Comparison of ENCODE assay signal across 11 cellular contexts in genomic region chr2:120343100-120343432, GRCh38. TPM values are rescaled to one million over a fixed set of nuclear protein-coding genes. Genes with fewer than 3 reads are reported as not detected.
DNase-seq lines count a peak whose midpoint lies in the region; FAIRE-seq and TF ChIP-seq lines count a peak whose summit lies in the region.
"Had no signal": no experiment of that assay in that cellular context is flagged by ENCODE, and none has a peak within 500 bp of the region (broad histone marks: within the 10 kb centered on the region; RNA-seq: fewer than 3 reads in every experiment).

No MANE protein-coding gene starts in this region.

- no peaks in the 10 kb centered on the region for H3K9me3 ChIP-seq in GM23248 (ENCODE audit: low read depth)
- H3K9me3 ChIP-seq in PC-9 (ENCODE audit: insufficient read depth, low read depth): no peaks in the 10 kb centered on the region
- H3K9me3 ChIP-seq in esophagus muscularis mucosa: no peaks in the 10 kb centered on the region
- no peaks in the 10 kb centered on the region for H3K9me3 ChIP-seq in prostate gland
- H3K9me3 ChIP-seq: adrenal gland had no signal

- POLR2A ChIA-PET in PC-9 (lab: Charles Lee; ENCODE audit: unreplicated experiment): interaction anchor here (1.0 kb wide), 1 partner anchor 56 kb away, joined by 9 read pairs; no protein-coding TSS in a partner anchor

- H2AFZ ChIP-seq in GM23248 (peak overlapping the region; percentile 54; the same call in 1 of the 2 replicates), PC-9 (no peak overlapping the region)

- 17 to 20% methylated on average over 5 of the region's 5 CpGs for WGBS in GM23248 (ENCODE audit: low coverage in 1 of 2, low lambda C conversion rate in 2 of 2, missing lambda C conversion rate in 2 of 2), 2 experiments
- no CpG with 5 or more reads among the region's 5 CpGs for WGBS in esophagus muscularis mucosa
- WGBS in prostate gland: 31% methylated on average over 5 of the region's 5 CpGs

- H3K4me2 ChIP-seq in GM23248 (ENCODE audit: unreplicated experiment) (peak overlapping the region; percentile 75), PC-9 (peak overlapping the region; percentile 70)

- H3K4me3 ChIP-seq in GM23248 (no peak overlapping the region), PC-9 (peak overlapping the region; percentile 77; the same call in 1 of the 2 replicates), esophagus muscularis mucosa (peak overlapping the region in 3 of 4 donors; percentile 61 to 70 (median 62)), prostate gland (no peak overlapping the region)
- H3K4me3 ChIP-seq: lung, SJSA1 had no signal

- H3K27ac ChIP-seq in GM23248 (no peak overlapping the region), PC-9 (no peak overlapping the region), esophagus muscularis mucosa (replicated peaks in 1 of 4) (no peak overlapping the region), prostate gland (peak overlapping the region; percentile 75 to 92)
- H3K27ac ChIP-seq: SJSA1 had no signal

- no peaks in the 10 kb centered on the region for H3K9me2 ChIP-seq in GM23248 (ENCODE audit: insufficient read depth)
- no peaks in the 10 kb centered on the region for H3K9me2 ChIP-seq in PC-9 (ENCODE audit: insufficient read depth)

- DNase-seq in GM23248 (no peak), PC-9 (no peak), esophagus muscularis mucosa (ENCODE audit: extremely low spot score) (no peak), prostate gland (ENCODE audit: low spot score) (no peak), GM13976 (ENCODE audit: low spot score) (no peak), HTR-8/SVneo (ENCODE audit: insufficient read length, low spot score) (no peak), inferior parietal cortex (ENCODE audit: extremely low spot score) (no peak)
- no peak for DNase-seq in effector CD8-positive, alpha-beta T cell (lab: John Stamatoyannopoulos, UW)

- in situ Hi-C loops in GM23248 (cut with MboI): loop anchor here (5.0 to 25.0 kb wide), 2 partner anchors 334 to 744 kb away; no protein-coding TSS in a partner anchor
- in situ Hi-C loops in GM13976 (cut with MboI; ENCODE audit: low sequenced_read_pairs, unreplicated experiment): no loop called here

- FAIRE-seq in HTR-8/SVneo (lab: Jason Lieb, UNC): no peak

- TF ChIP-seq EP300 in esophagus muscularis mucosa (IDR thresholded peaks at IDR 0.05): no peak

- H3K9ac ChIP-seq in GM23248: no peak overlapping the region

- H3K4me1 ChIP-seq in GM23248 (ENCODE audit: insufficient read depth): no peaks in the 10 kb centered on the region
- peaks cover 16% of the 10 kb centered on the region for H3K4me1 ChIP-seq in PC-9 (replicated peaks; ENCODE audit: insufficient read depth)
- peaks cover 36 to 50% (median 46%) of the 10 kb centered on the region in 4 donors for H3K4me1 ChIP-seq in esophagus muscularis mucosa
- peaks cover 7% of the 10 kb centered on the region for H3K4me1 ChIP-seq in prostate gland (replicated peaks)

- H3K36me3 ChIP-seq in GM23248 (ENCODE audit: low read depth): no peaks in the 10 kb centered on the region
- no peaks in the 10 kb centered on the region for H3K36me3 ChIP-seq in PC-9 (ENCODE audit: low read depth)
- no peaks in the 10 kb centered on the region for H3K36me3 ChIP-seq in esophagus muscularis mucosa
- H3K36me3 ChIP-seq in prostate gland: no peaks in the 10 kb centered on the region
- H3K36me3 ChIP-seq: adrenal gland, SJSA1 had no signal

- CTCF ChIA-PET in PC-9 (lab: Charles Lee): interaction anchor here (0.7 to 1.5 kb wide), 8 partner anchors 9 to 335 kb away, joined by 3 to 10 read pairs (median 3); no protein-coding TSS in a partner anchor

- H4K20me1 ChIP-seq in GM23248 (ENCODE audit: insufficient read depth): no peaks in the 10 kb centered on the region
- H4K20me1 ChIP-seq in PC-9 (ENCODE audit: insufficient read depth): peaks cover 7% of the 10 kb centered on the region; the same call in 1 of the 2 replicates

- TF ChIP-seq CTCF in PC-9 (conservative IDR thresholded peaks at IDR 0.05) (no peak), esophagus muscularis mucosa (IDR thresholded peaks at IDR 0.05) (no peak), prostate gland (IDR thresholded peaks at IDR 0.05) (no peak), GM13976 (IDR thresholded peaks at IDR 0.05; ENCODE audit: borderline replicate concordance, control extremely low read depth, extremely low read depth, insufficient read depth, missing control alignments) (no peak)

- TF ChIP-seq POLR2A in esophagus muscularis mucosa (IDR thresholded peaks at IDR 0.05; ENCODE audit: low read depth) (no peak), prostate gland (IDR thresholded peaks at IDR 0.05) (no peak)

- H3F3A ChIP-seq in GM23248 (ENCODE audit: insufficient read depth) (no peaks in the 10 kb centered on the region), PC-9 (ENCODE audit: insufficient read depth, low read depth) (peaks cover 15% of the 10 kb centered on the region)

- intact Hi-C loops in PC-9 (cut with micrococcal nuclease; ENCODE audit: unreplicated experiment): loop anchor here (1.0 to 5.0 kb wide), 7 partner anchors 99 to 734 kb away; no protein-coding TSS in a partner anchor
- intact Hi-C loops in esophagus muscularis mucosa (cut with DNase I): loop anchor here (1.0 to 10.0 kb wide), 3 partner anchors 209 to 732 kb away; no protein-coding TSS in a partner anchor
- intact Hi-C loops in prostate gland (cut with DNase I): loop anchor here (1.0 to 10.0 kb wide), 2 partner anchors 337 to 732 kb away; no protein-coding TSS in a partner anchor

- no TSS peak for BruUV-seq in PC-9 (replicated peaks; lab: Mats Ljungman, UMichigan)

- no peaks in the 10 kb centered on the region for H3K79me2 ChIP-seq in GM23248 (ENCODE audit: insufficient read depth)
- peaks cover 19% of the 10 kb centered on the region for H3K79me2 ChIP-seq in PC-9 (ENCODE audit: low read depth)

- H3K27me3 ChIP-seq in GM23248 (replicated peaks; ENCODE audit: insufficient read depth): peaks cover 22% of the 10 kb centered on the region; the same call in 1 of the 2 replicates
- 0 out of 2 replicates have a peak, but pooled peaks cover 7% of the 10 kb centered on the region for H3K27me3 ChIP-seq in PC-9 (ENCODE audit: insufficient read depth, low read depth)
- H3K27me3 ChIP-seq in esophagus muscularis mucosa: peaks cover 0 to 96% (median 50%) of the 10 kb centered on the region in 4 donors
- no peaks in the 10 kb centered on the region for H3K27me3 ChIP-seq in prostate gland (replicated peaks; ENCODE audit: insufficient read depth)

RNA-seq across cellular contexts. Expression of gene INHBB, which starts 2.9 kb away (rescaled TPM):
- 3.4 and 5.6 TPM in 2 replicates for total RNA-seq in GM23248 (2014; rRNA removed; shearing (Covaris generic))
- polyA plus RNA-seq in GM23248 (2016; fragmentation: Nextera tagmentation; extraction: Ambion mirVana): 0.19 and 0.49 TPM in 2 replicates
- 50.0 and 57.5 TPM in 2 replicates for total RNA-seq in PC-9 (2021)
- total RNA-seq in esophagus muscularis mucosa: 10 to 100 TPM in 1 of 4 donors, 1 to 10 TPM in 3; 1.2 to 13.9 (median 7.2) TPM
- 10 to 100 TPM; 35.9 to 83.7 TPM for total RNA-seq in prostate gland

Comparison
In these comparisons a context has a peak if more than half of its experiments do, and no peak if none do; other contexts are left out.
1. H3K27ac ChIP-seq: peak in prostate gland (2 of 2); none in GM23248 (single experiment), PC-9 (single experiment) and esophagus muscularis mucosa (0 of 4).
2. H3K4me3 ChIP-seq: peak in PC-9 (single experiment) and esophagus muscularis mucosa (3 of 4); none in GM23248 (single experiment) and prostate gland (0 of 2).